16 cellular contexts compared by ENCODE assay signal in genomic region chr9:104833701-104834100, GRCh38.
DNase-seq lines count a peak whose midpoint lies in the region; ATAC-seq lines count a peak whose summit lies in the region.
"Had no signal": no experiment of that assay in that cellular context is flagged by ENCODE, and none has a peak within 500 bp of the region (broad histone marks: within the 10 kb centered on the region; RNA-seq: fewer than 3 reads in every experiment).

No MANE protein-coding gene starts in this region.

- H3K27me3 Mint-ChIP-seq in dendritic cell treated with granulocyte-macrophage colony-stimulating factor and Interleukin-4, amounts not matched to agents 40 ng/mL and 50 ng/mL, for 4 days, result no peaks in the 10 kb centered on the region
- H3K27me3 Mint-ChIP-seq: B cell; CD4-positive, CD25-positive, alpha-beta regulatory T cell had no signal

- intact Hi-C loops in left ventricle myocardium superior (cut with micrococcal nuclease) (no loop called here), left cardiac atrium (cut with DNase I) (no loop called here), sciatic nerve (cut with DNase I) (no loop called here)
- intact Hi-C loops in dendritic cell treated with granulocyte-macrophage colony-stimulating factor and Interleukin-4, amounts not matched to agents 40 ng/mL and 50 ng/mL, for 4 days (cut with micrococcal nuclease), result no loop called here

- peaks cover 70% of the 10 kb centered on the region for H3K4me1 Mint-ChIP-seq in dendritic cell treated with granulocyte-macrophage colony-stimulating factor and Interleukin-4, amounts not matched to agents 40 ng/mL and 50 ng/mL, for 4 days (ENCODE audit: low read depth)

- peak overlapping the region; percentile 22 for H3K27ac Mint-ChIP-seq in dendritic cell treated with granulocyte-macrophage colony-stimulating factor and Interleukin-4, amounts not matched to agents 40 ng/mL and 50 ng/mL, for 4 days
- H3K27ac Mint-ChIP-seq: B cell; CD4-positive, CD25-positive, alpha-beta regulatory T cell; CD8-positive, alpha-beta T cell had no signal

- H3K9me3 Mint-ChIP-seq in dendritic cell treated with granulocyte-macrophage colony-stimulating factor and Interleukin-4, amounts not matched to agents 40 ng/mL and 50 ng/mL, for 4 days, result no peaks in the 10 kb centered on the region
- H3K9me3 Mint-ChIP-seq: CD4-positive, CD25-positive, alpha-beta regulatory T cell; CD8-positive, alpha-beta T cell had no signal

- DNase-seq in left ventricle myocardium superior, result no peak
- DNase-seq in left cardiac atrium, result no peak
- DNase-seq in RPMI8226, result peak; percentile 57
- no peak for DNase-seq in sciatic nerve (ENCODE audit: low spot score)
- DNase-seq in NCI-H2029 (lab: John Stamatoyannopoulos, UW), result no peak
- DNase-seq: Caco-2; CD4-positive, CD25-positive, alpha-beta regulatory T cell; CD8-positive, alpha-beta T cell; DMS153; DND-41; H7; HCEC 1CT had no signal

- ATAC-seq in left ventricle myocardium superior (peak; percentile 35), left cardiac atrium (no peak), sciatic nerve (peak; percentile 43), HG03175 (IDR thresholded peaks at IDR 0.05; ENCODE audit: unreplicated experiment) (no peak), HG03135 (IDR thresholded peaks at IDR 0.05; ENCODE audit: unreplicated experiment) (no peak)
- ATAC-seq: CD8-positive, alpha-beta T cell had no signal

- peaks cover 96% of the 10 kb centered on the region for H3K36me3 Mint-ChIP-seq in dendritic cell treated with granulocyte-macrophage colony-stimulating factor and Interleukin-4, amounts not matched to agents 40 ng/mL and 50 ng/mL, for 4 days (ENCODE audit: low read depth)

- H3K4me3 Mint-ChIP-seq in dendritic cell treated with granulocyte-macrophage colony-stimulating factor and Interleukin-4, amounts not matched to agents 40 ng/mL and 50 ng/mL, for 4 days, result no peak overlapping the region
- H3K4me3 Mint-ChIP-seq: B cell; CD4-positive, CD25-positive, alpha-beta regulatory T cell; CD8-positive, alpha-beta T cell had no signal

Comparison
In these comparisons a context has a peak if more than half of its experiments do, and no peak if none do; other contexts are left out.
1. ATAC-seq: peak in left ventricle myocardium superior (single experiment) and sciatic nerve (single experiment); none in left cardiac atrium (0 of 2), HG03175 (single experiment) and HG03135 (single experiment).